In genomic region chr12:50246159-50246865, GRCh38 we compare ENCODE assay signal across 10 cellular contexts. TPM values are rescaled to one million over a fixed set of nuclear protein-coding genes. Genes with fewer than 3 reads are reported as not detected.
A peak's percentile ranks its signal among the peaks of the same experiment; 100 is the strongest.
DNase-seq lines count a peak whose midpoint lies in the region; ATAC-seq and TF ChIP-seq lines count a peak whose summit lies in the region.
"Had no signal": no experiment of that assay in that cellular context is flagged by ENCODE, and none has a peak within 500 bp of the region (broad histone marks: within the 10 kb centered on the region; RNA-seq: fewer than 3 reads in every experiment).

No MANE protein-coding gene starts in this region.

- POLR2A ChIA-PET in HEK293T (lab: Yijun Ruan, JAX): no interaction called here

- H3K4me1 Mint-ChIP-seq in neural crest cell: no peaks in the 10 kb centered on the region

- TF ChIP-seq POLR2A in breast epithelium (IDR thresholded peaks at IDR 0.05): no peak

- CTCF ChIA-PET in HEK293T (lab: Yijun Ruan, JAX): no interaction called here

- H3K79me2 ChIP-seq in ACC112 (ENCODE audit: control insufficient read depth, insufficient read depth, low read length, unreplicated experiment): no peaks in the 10 kb centered on the region

- intact Hi-C loops in breast epithelium (cut with DNase I; ENCODE audit: low total_unique reads): no loop called here

- no peak for DNase-seq in breast epithelium (ENCODE audit: low spot score in 2 of 2)
- DNase-seq in neural crest cell (ENCODE audit: low read depth, low spot score): no peak
- DNase-seq in HEK293T (ENCODE audit: extremely low spot score): no peak

- peaks cover 55% of the 10 kb centered on the region for H3K4me1 ChIP-seq in ACC112 (ENCODE audit: control insufficient read depth, insufficient read depth, low read length, unreplicated experiment)
- H3K4me1 ChIP-seq in breast epithelium: no peaks in the 10 kb centered on the region

- H3K27ac Mint-ChIP-seq in neural crest cell (ENCODE audit: unreplicated experiment): peak overlapping the region; percentile 25

- H2AFZ ChIP-seq in ACC112 (ENCODE audit: low read length, unreplicated experiment): no peak overlapping the region

- peak; percentile 5 for ATAC-seq in HG02798 (IDR thresholded peaks at IDR 0.05; ENCODE audit: poor library complexity, unreplicated experiment)
- ATAC-seq in HG03354 (IDR thresholded peaks at IDR 0.05; ENCODE audit: poor library complexity, severe bottlenecking, unreplicated experiment): no peak
- no peak for ATAC-seq in GM18517 (IDR thresholded peaks at IDR 0.05; ENCODE audit: unreplicated experiment)
- no peak for ATAC-seq in GM21529 (IDR thresholded peaks at IDR 0.05; ENCODE audit: unreplicated experiment)

- H3K4me3 Mint-ChIP-seq in neural crest cell: no peak overlapping the region

- H3K36me3 ChIP-seq in ACC112 (ENCODE audit: insufficient read depth, low read length) (no peaks in the 10 kb centered on the region), breast epithelium (no peaks in the 10 kb centered on the region)

- H3K4me3 ChIP-seq in ACC112 (ENCODE audit: low read depth, low read length) (no peak overlapping the region), breast epithelium (no peak overlapping the region)

- H3K27me3 Mint-ChIP-seq in neural crest cell (ENCODE audit: low read depth): no peaks in the 10 kb centered on the region
- H3K27me3 Mint-ChIP-seq: CD4-positive, CD25-positive, alpha-beta regulatory T cell; naive thymus-derived CD4-positive, alpha-beta T cell had no signal

- H3K27me3 ChIP-seq in ACC112 (ENCODE audit: insufficient read depth, low read length) (no peaks in the 10 kb centered on the region), breast epithelium (no peaks in the 10 kb centered on the region)

- H3K9me3 Mint-ChIP-seq in neural crest cell: no peaks in the 10 kb centered on the region
- H3K9me3 Mint-ChIP-seq: CD4-positive, CD25-positive, alpha-beta regulatory T cell; naive thymus-derived CD4-positive, alpha-beta T cell had no signal

- H3K9me3 ChIP-seq in breast epithelium: no peaks in the 10 kb centered on the region

- H3K36me3 Mint-ChIP-seq in neural crest cell (ENCODE audit: low read depth): no peaks in the 10 kb centered on the region

- H3K27ac ChIP-seq in ACC112 (ENCODE audit: low read depth, low read length): peak overlapping the region; percentile 91
- H3K27ac ChIP-seq in breast epithelium: peak overlapping the region; percentile 60 to 85

- no peak for TF ChIP-seq CTCF in breast epithelium (IDR thresholded peaks at IDR 0.05)
- no peak for TF ChIP-seq CTCF in neural crest cell (conservative IDR thresholded peaks at IDR 0.05)

TF ChIP-seq in HEK293T, 16 proteins besides CTCF, POLR2A, EP300 and RAD21:
- TF ChIP-seq LEF1 (IDR thresholded peaks at IDR 0.05; ENCODE audit: borderline replicate concordance) (no peak), BHLHE40 (IDR thresholded peaks at IDR 0.05; ENCODE audit: borderline replicate concordance) (no peak), TARDBP (IDR thresholded peaks at IDR 0.05) (no peak), NFRKB (IDR thresholded peaks at IDR 0.05) (no peak), SP1 (IDR thresholded peaks at IDR 0.05) (no peak), CTBP1 (IDR thresholded peaks at IDR 0.05; ENCODE audit: borderline replicate concordance) (no peak), L3MBTL2 (conservative IDR thresholded peaks at IDR 0.05) (no peak), FOXM1 (IDR thresholded peaks at IDR 0.05; ENCODE audit: borderline replicate concordance) (no peak)

RNA-seq across cellular contexts. Expression of gene LIMA1, which starts 37.0 kb away (rescaled TPM):
- total RNA-seq in breast epithelium: 100 to 1,000 TPM; 128 to 162 (median 156) TPM
- 25.5 and 27.2 TPM in 2 replicates for total RNA-seq in neural crest cell
